ENCODE assay signal across 23 cellular contexts in the genomic region with DNA sequence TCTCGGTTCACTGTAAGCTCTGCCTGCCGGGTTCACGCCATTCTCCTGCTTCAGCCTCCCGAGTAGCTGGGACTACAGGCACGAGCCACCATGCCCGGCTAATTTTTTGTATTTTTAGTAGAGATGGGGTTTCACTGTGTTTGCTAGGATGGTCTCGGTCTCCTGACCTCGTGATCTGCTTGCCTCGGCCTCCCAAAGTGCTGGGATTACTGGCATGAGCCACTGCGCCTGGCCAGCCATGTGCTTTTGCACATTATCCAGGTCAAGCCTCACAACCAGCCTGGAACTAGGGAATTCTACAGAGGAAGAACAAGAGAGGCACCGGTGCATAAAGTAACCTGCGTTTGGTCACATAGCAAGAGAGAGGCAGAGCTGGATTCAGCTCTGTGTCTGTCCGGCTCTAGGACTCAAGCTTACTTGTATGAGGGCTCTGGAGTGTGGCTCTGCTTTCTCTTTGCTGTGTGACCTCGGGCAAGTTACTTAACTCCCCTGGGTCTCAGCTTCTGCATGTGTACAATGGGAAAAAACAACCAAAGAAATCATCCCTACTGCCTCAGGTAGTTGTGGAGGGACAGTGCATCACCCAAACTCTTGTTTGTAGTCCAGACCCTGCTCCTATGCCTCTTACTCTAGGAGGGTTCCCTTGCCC. TPM values are rescaled to one million over a fixed set of nuclear protein-coding genes. Genes with fewer than 3 reads are reported as not detected.
DNase-seq lines count a peak whose midpoint lies in the region; ATAC-seq, FAIRE-seq and TF ChIP-seq lines count a peak whose summit lies in the region.
"Had no signal": no experiment of that assay in that cellular context is flagged by ENCODE, and none has a peak within 500 bp of the region (broad histone marks: within the 10 kb centered on the region; RNA-seq: fewer than 3 reads in every experiment).

No MANE protein-coding gene starts in this region.

- H3K9ac ChIP-seq in HepG2 (ENCODE audit: insufficient read depth, low read depth, low read length) (no peak overlapping the region), K562 (ENCODE audit: insufficient read depth in 1 of 2, low read depth in 2 of 2, low read length in 2 of 2) (no peak overlapping the region)

- no peak for TF ChIP-seq POLR2A in HepG2 (IDR thresholded peaks at IDR 0.05; ENCODE audit: insufficient read depth in 1 of 2, low read depth in 2 of 2, low read length in 2 of 2)
- TF ChIP-seq POLR2A in right lobe of liver (IDR thresholded peaks at IDR 0.05), result no peak
- no peak for TF ChIP-seq POLR2A in K562 (conservative IDR thresholded peaks at IDR 0.05)

- no peaks in the 10 kb centered on the region for H3K9me1 ChIP-seq in K562 (ENCODE audit: control insufficient read depth, insufficient read depth, low read length)

- H3K4me3 ChIP-seq in HepG2 (replicated peaks in 1 of 3; ENCODE audit: insufficient read depth in 1 of 3, low read depth in 2 of 3, low read length in 3 of 3) (no peak overlapping the region), right lobe of liver (no peak overlapping the region), K562 (no peak overlapping the region), HAP-1 (no peak overlapping the region)
- H3K4me3 ChIP-seq: MG63 had no signal

- TF ChIP-seq CTCF in HepG2 (CRISPR knock-in tag; IDR thresholded peaks at IDR 0.05) (no peak), right lobe of liver (IDR thresholded peaks at IDR 0.05) (no peak), K562 (IDR thresholded peaks at IDR 0.05 in 2 of 3, conservative IDR thresholded peaks at IDR 0.05 in 1 of 3; ENCODE audit: insufficient read depth in 2 of 3, low read depth in 1 of 3, low read length in 3 of 3) (no peak)

- H2AFZ ChIP-seq in HepG2 (ENCODE audit: low read length) (no peak overlapping the region), K562 (ENCODE audit: low read depth, low read length) (no peak overlapping the region)

- DNase-seq in HepG2 (ENCODE audit: low spot score) (no peak), right lobe of liver (no peak), K562 (ENCODE audit: extremely low read depth in 1 of 4, low spot score in 3 of 4) (no peak), posterior vena cava (ENCODE audit: low spot score) (peak; percentile 54), COLO829 (ENCODE audit: low spot score) (no peak), inferior parietal cortex (ENCODE audit: extremely low spot score) (no peak), HAP-1 (ENCODE audit: low spot score in 2 of 2) (no peak)
- DNase-seq: C1 segment of cervical spinal cord; CD8-positive, alpha-beta memory T cell; DMS 273 treated with DMSO at 0.1 percent for 48 hours; HCEC 1CT; Kasumi-1; MG63; NCI-H1048; NCI-H1436; NCI-H1930; NCI-H226; NCI-H524 treated with DMSO at 0.1 percent for 48 hours; SIG-M5 had no signal

- 53% methylated on average over 14 of the region's 14 CpGs for WGBS in HepG2 (ENCODE audit: low lambda C conversion rate)
- WGBS in right lobe of liver (ENCODE audit: insufficient coverage, low coverage, low lambda C conversion rate, missing lambda C conversion rate), result 83% methylated on average over 9 of the region's 14 CpGs
- 30% methylated on average over 11 of the region's 14 CpGs for WGBS in K562 (ENCODE audit: insufficient coverage, low coverage, missing lambda C conversion rate)

- CTCF ChIA-PET in HepG2 (lab: Yijun Ruan, JAX; ENCODE audit: low intra/inter-chr PET ratio, low total read pairs) (no interaction called here), K562 (lab: Yijun Ruan, JAX; ENCODE audit: low intra/inter-chr PET ratio) (no interaction called here)

- TF ChIP-seq RAD21 in HepG2 (CRISPR knock-in tag; IDR thresholded peaks at IDR 0.05) (no peak), K562 (CRISPR knock-in tag; conservative IDR thresholded peaks at IDR 0.05 in 1 of 2, IDR thresholded peaks at IDR 0.05 in 1 of 2) (no peak)

- in situ Hi-C loops in HepG2 (cut with HindIII; ENCODE audit: extremely low pct_ligation_motif_present, low pct_unique_long_range_greater_than_20kb) (loop anchor here (10.0 kb wide), 1 partner anchor 169 kb away; no protein-coding TSS in a partner anchor), K562 (cut with MboI) (loop anchor here (10.0 kb wide), 1 partner anchor 629 kb away; no protein-coding TSS in a partner anchor), HAP-1 (cut with MboI; ENCODE audit: low sequenced_read_pairs) (loop anchor here (10.0 kb wide), 1 partner anchor 469 kb away; no protein-coding TSS in a partner anchor)

- ATAC-seq in HepG2 (no peak), right lobe of liver (no peak), K562 (no peak)

- TF ChIP-seq EP300 in HepG2 (IDR thresholded peaks at IDR 0.05; ENCODE audit: low read depth in 2 of 2, low read length in 2 of 2) (no peak), HepG2 (CRISPR knock-in tag; IDR thresholded peaks at IDR 0.05; ENCODE audit: borderline replicate concordance) (no peak), K562 (IDR thresholded peaks at IDR 0.05; ENCODE audit: low read length) (no peak)

- no peaks in the 10 kb centered on the region for H4K20me1 ChIP-seq in HepG2 (ENCODE audit: insufficient read depth, low read length)
- H4K20me1 ChIP-seq in K562 (replicated peaks; ENCODE audit: control insufficient read depth, insufficient read depth, low read length), result peaks cover 7% of the 10 kb centered on the region; the same call in 1 of the 2 replicates

- peaks cover 2 to 16% of the 10 kb centered on the region in 2 experiments; a peak in 4 of 5 replicates for H3K27me3 ChIP-seq in HepG2 (ENCODE audit: control insufficient read depth in 1 of 2, insufficient read depth in 2 of 2, low read length in 2 of 2)
- peaks cover 0 to 5% of the 10 kb centered on the region in 2 donors for H3K27me3 ChIP-seq in right lobe of liver
- peaks cover 0 to 18% of the 10 kb centered on the region in 2 experiments; a peak in 2 of 5 replicates for H3K27me3 ChIP-seq in K562 (ENCODE audit: control insufficient read depth in 2 of 2, insufficient read depth in 2 of 2, low read length in 2 of 2)
- peaks cover 4% of the 10 kb centered on the region for H3K27me3 ChIP-seq in HAP-1 (ENCODE audit: low read depth)
- H3K27me3 ChIP-seq: MG63 had no signal

- no peaks in the 10 kb centered on the region for H3K4me1 ChIP-seq in HepG2 (ENCODE audit: insufficient read depth, low read length)
- H3K4me1 ChIP-seq in right lobe of liver, result peaks cover 0 to 5% (median 1%) of the 10 kb centered on the region in 4 donors
- H3K4me1 ChIP-seq in K562 (replicated peaks in 1 of 2; ENCODE audit: control insufficient read depth in 2 of 2, insufficient read depth in 2 of 2, low read length in 2 of 2), result peaks cover 0 to 4% of the 10 kb centered on the region in 2 experiments; a peak in 1 of 5 replicates
- no peaks in the 10 kb centered on the region for H3K4me1 ChIP-seq in HAP-1

- FAIRE-seq in HepG2 (lab: Jason Lieb, UNC), result no peak
- FAIRE-seq in K562 (lab: Jason Lieb, UNC), result no peak
- FAIRE-seq: G401.6 had no signal

- no peak overlapping the region for H3K27ac ChIP-seq in HepG2 (ENCODE audit: extremely low read length, insufficient read depth, low read length)
- no peak overlapping the region for H3K27ac ChIP-seq in right lobe of liver
- no peak overlapping the region for H3K27ac ChIP-seq in K562 (ENCODE audit: extremely low read depth, low read depth, low read length)
- H3K27ac ChIP-seq: HL-60 had no signal

- POLR2A ChIA-PET in HepG2 (lab: Yijun Ruan, JAX) (no interaction called here), K562 (lab: Yijun Ruan, JAX) (interaction anchor here (1.0 kb wide), 1 partner anchor 15 kb away, joined by 3 read pairs; no protein-coding TSS in a partner anchor)

- H3K36me3 ChIP-seq in HepG2 (replicated peaks in 1 of 2; ENCODE audit: control insufficient read depth in 1 of 2, insufficient read depth in 2 of 2, low read length in 2 of 2), result no peaks in the 10 kb centered on the region
- no peaks in the 10 kb centered on the region for H3K36me3 ChIP-seq in right lobe of liver
- no peaks in the 10 kb centered on the region for H3K36me3 ChIP-seq in K562 (ENCODE audit: control insufficient read depth, insufficient read depth, low read length)
- H3K36me3 ChIP-seq in HAP-1 (replicated peaks), result no peaks in the 10 kb centered on the region

- no peak overlapping the region for H3K4me2 ChIP-seq in HepG2 (ENCODE audit: low read depth, low read length)
- H3K4me2 ChIP-seq in K562 (ENCODE audit: insufficient read depth, low read length), result no peak overlapping the region

- H3K79me2 ChIP-seq in HepG2 (ENCODE audit: insufficient read depth, low read length), result no peaks in the 10 kb centered on the region
- H3K79me2 ChIP-seq in K562 (ENCODE audit: control insufficient read depth, insufficient read depth, low read length), result no peaks in the 10 kb centered on the region

- H3K9me3 ChIP-seq in HepG2 (ENCODE audit: low read length), result no peaks in the 10 kb centered on the region
- no peaks in the 10 kb centered on the region for H3K9me3 ChIP-seq in right lobe of liver
- no peaks in the 10 kb centered on the region for H3K9me3 ChIP-seq in K562 (replicated peaks; ENCODE audit: control insufficient read depth, insufficient read depth, low read depth, low read length)
- no peaks in the 10 kb centered on the region for H3K9me3 ChIP-seq in HAP-1
- H3K9me3 ChIP-seq: MG63 had no signal

- intact Hi-C loops in HepG2 (cut with micrococcal nuclease; ENCODE audit: unreplicated experiment), result no loop called here
- intact Hi-C loops in right lobe of liver (cut with DNase I), result no loop called here
- intact Hi-C loops in K562 (cut with micrococcal nuclease), result no loop called here
- intact Hi-C loops in posterior vena cava (cut with DNase I), result no loop called here

- no TSS peak for BruUV-seq in HepG2 (replicated peaks; lab: Mats Ljungman, UMichigan)
- BruUV-seq in K562 (replicated peaks; lab: Mats Ljungman, UMichigan), result no TSS peak

RNA-seq across cellular contexts. Expression of a gene that starts 6.3 kb away (rescaled TPM):
- total RNA-seq in HepG2 (2016; rRNA removed; fragmentation: Illumina TruSeq; extraction: Trizol) (not detected in 2 replicates), right lobe of liver (under 1 TPM in 1 of 6 experiments, not detected in 5; 0.12 TPM), K562 (2014; rRNA removed) (0.05 TPM in 1 of 2 replicates, not detected in the other), K562 (2014; rRNA removed; fragmentation: Illumina TruSeq; extraction: Trizol) (not detected in 2 replicates), K562 (2015; rRNA removed; fragmentation: Illumina TruSeq; extraction: Trizol) (not detected in 2 replicates), K562 (2021) (0.18 TPM in 1 of 2 replicates, not detected in the other), posterior vena cava (10 to 100 TPM in 1 of 2 donors, 1 to 10 TPM in 1; 6.6 to 11.5 TPM)
- total RNA-seq in HepG2 (2016; cell fraction: cytosol; rRNA removed; fragmentation: Illumina TruSeq; extraction: Trizol; ENCODE audit: low read depth), result not detected in 2 replicates
- not detected in 2 replicates for total RNA-seq in HepG2 (2016; cell fraction: insoluble cytoplasmic fraction; rRNA removed; fragmentation: Illumina TruSeq; extraction: Trizol)
- total RNA-seq in HepG2 (2016; cell fraction: membrane; rRNA removed; fragmentation: Illumina TruSeq; extraction: Trizol), result not detected in 2 replicates
- total RNA-seq in HepG2 (2016; cell fraction: nucleus; rRNA removed; fragmentation: Illumina TruSeq; extraction: Trizol), result not detected in 2 replicates
- polyA plus RNA-seq in HepG2 (2011; rRNA removed) (0.04 TPM in 1 of 2 replicates, not detected in the other), K562 (2011; rRNA removed) (not detected in 2 replicates), K562 (2014; fragmentation: Illumina TruSeq; extraction: Trizol) (not detected in 2 replicates), K562 (2014; fragmentation: Nextera tagmentation; extraction: Ambion mirVana) (not detected), K562 (2014; rRNA removed) (0.11 TPM in 1 of 2 replicates, not detected in the other)
- not detected in 2 replicates for polyA plus RNA-seq in HepG2 (2011; cell fraction: cytosol; rRNA removed)
- 0.05 and 0.24 TPM in 2 replicates for polyA plus RNA-seq in HepG2 (2011; cell fraction: nucleus; rRNA removed)
- polyA plus RNA-seq in HepG2 (2012), result 0.08 TPM in 1 of 2 replicates, not detected in the other
- 0.06 TPM in 1 of 2 replicates, not detected in the other for polyA plus RNA-seq in HepG2 (2016; cell fraction: cytosol; fragmentation: Illumina TruSeq; extraction: Trizol; ENCODE audit: low read depth)
- polyA plus RNA-seq in HepG2 (2016; cell fraction: insoluble cytoplasmic fraction; fragmentation: Illumina TruSeq; extraction: Trizol; ENCODE audit: low read depth), result not detected in 2 replicates
- polyA plus RNA-seq in HepG2 (2016; cell fraction: membrane; fragmentation: Illumina TruSeq; extraction: Trizol; ENCODE audit: low read depth), result 0.09 TPM in 1 of 2 replicates, not detected in the other
- not detected in 2 replicates for polyA plus RNA-seq in HepG2 (2016; cell fraction: nucleus; fragmentation: Illumina TruSeq; extraction: Trizol; ENCODE audit: insufficient read depth, low read depth)
- not detected in 2 replicates for polyA minus RNA-seq in HepG2 (2011; rRNA and poly(A)+ RNA removed; ENCODE audit: low replicate concordance)
- polyA minus RNA-seq in HepG2 (2011; cell fraction: cytosol; rRNA and poly(A)+ RNA removed), result not detected in 2 replicates
- not detected in 2 replicates for polyA minus RNA-seq in HepG2 (2011; cell fraction: nucleus; rRNA and poly(A)+ RNA removed)
- 0.21 TPM in 1 of 2 replicates, not detected in the other for total RNA-seq in K562 (2011; cell fraction: chromatin; rRNA removed; ENCODE audit: low replicate concordance)
- 0.17 TPM in 1 of 2 replicates, not detected in the other for total RNA-seq in K562 (2011; cell fraction: nucleolus; rRNA removed)
- not detected in 2 replicates for total RNA-seq in K562 (2011; cell fraction: nucleoplasm; rRNA removed)
- 0.06 TPM in 1 of 2 replicates, not detected in the other for polyA plus RNA-seq in K562 (2011; cell fraction: cytosol; rRNA removed)
- polyA plus RNA-seq in K562 (2011; cell fraction: nucleus; rRNA removed), result 0.11 and 0.22 TPM in 2 replicates
- polyA plus RNA-seq in K562 (2012), result 0.04 and 0.05 TPM in 2 replicates
- not detected in 2 replicates for polyA minus RNA-seq in K562 (2011; rRNA and poly(A)+ RNA removed)
- not detected in 2 replicates for polyA minus RNA-seq in K562 (2011; cell fraction: cytosol; rRNA and poly(A)+ RNA removed)
- polyA minus RNA-seq in K562 (2011; cell fraction: nucleus; rRNA and poly(A)+ RNA removed), result 0.13 and 0.22 TPM in 2 replicates
- total RNA-seq: RPMI7951 had no signal
- polyA plus RNA-seq: CD8-positive, alpha-beta memory T cell; IgD-negative memory B cell had no signal

RNA-seq across cellular contexts. Expression of a gene that starts 38.1 kb away (rescaled TPM):
- total RNA-seq in HepG2 (2016; rRNA removed; fragmentation: Illumina TruSeq; extraction: Trizol) (3,353 and 5,553 TPM in 2 replicates), right lobe of liver (100 to 1,000 TPM; 196 to 310 (median 258) TPM), K562 (2014; rRNA removed) (2,275 and 2,438 TPM in 2 replicates), K562 (2014; rRNA removed; fragmentation: Illumina TruSeq; extraction: Trizol) (6,105 and 6,135 TPM in 2 replicates), K562 (2015; rRNA removed; fragmentation: Illumina TruSeq; extraction: Trizol) (5,186 and 5,639 TPM in 2 replicates), K562 (2021) (2,894 and 2,951 TPM in 2 replicates), posterior vena cava (100 to 1,000 TPM; 500 to 508 TPM)
- 762 and 941 TPM in 2 replicates for total RNA-seq in HepG2 (2016; cell fraction: cytosol; rRNA removed; fragmentation: Illumina TruSeq; extraction: Trizol; ENCODE audit: low read depth)
- total RNA-seq in HepG2 (2016; cell fraction: insoluble cytoplasmic fraction; rRNA removed; fragmentation: Illumina TruSeq; extraction: Trizol), result 3,423 and 5,528 TPM in 2 replicates
- 1,613 and 2,053 TPM in 2 replicates for total RNA-seq in HepG2 (2016; cell fraction: membrane; rRNA removed; fragmentation: Illumina TruSeq; extraction: Trizol)
- 1,233 and 1,301 TPM in 2 replicates for total RNA-seq in HepG2 (2016; cell fraction: nucleus; rRNA removed; fragmentation: Illumina TruSeq; extraction: Trizol)
- polyA plus RNA-seq in HepG2 (2011; rRNA removed) (1,684 and 2,047 TPM in 2 replicates), K562 (2011; rRNA removed) (2,553 and 3,164 TPM in 2 replicates), K562 (2014; fragmentation: Illumina TruSeq; extraction: Trizol) (4,182 and 5,696 TPM in 2 replicates), K562 (2014; fragmentation: Nextera tagmentation; extraction: Ambion mirVana) (1,000 to 10,000 TPM; 4,099 to 6,909 TPM), K562 (2014; rRNA removed) (2,789 and 6,654 TPM in 2 replicates)
- 2,726 and 4,334 TPM in 2 replicates for polyA plus RNA-seq in HepG2 (2011; cell fraction: cytosol; rRNA removed)
- 901 and 998 TPM in 2 replicates for polyA plus RNA-seq in HepG2 (2011; cell fraction: nucleus; rRNA removed)
- 3,095 and 3,791 TPM in 2 replicates for polyA plus RNA-seq in HepG2 (2012)
- 990 and 1,054 TPM in 2 replicates for polyA plus RNA-seq in HepG2 (2016; cell fraction: cytosol; fragmentation: Illumina TruSeq; extraction: Trizol; ENCODE audit: low read depth)
- polyA plus RNA-seq in HepG2 (2016; cell fraction: insoluble cytoplasmic fraction; fragmentation: Illumina TruSeq; extraction: Trizol; ENCODE audit: low read depth), result 5,889 and 6,211 TPM in 2 replicates
- 1,669 and 1,931 TPM in 2 replicates for polyA plus RNA-seq in HepG2 (2016; cell fraction: membrane; fragmentation: Illumina TruSeq; extraction: Trizol; ENCODE audit: low read depth)
- polyA plus RNA-seq in HepG2 (2016; cell fraction: nucleus; fragmentation: Illumina TruSeq; extraction: Trizol; ENCODE audit: insufficient read depth, low read depth), result 1,818 and 1,822 TPM in 2 replicates
- polyA minus RNA-seq in HepG2 (2011; rRNA and poly(A)+ RNA removed; ENCODE audit: low replicate concordance), result 1,398 and 1,793 TPM in 2 replicates
- 3,161 and 4,136 TPM in 2 replicates for polyA minus RNA-seq in HepG2 (2011; cell fraction: cytosol; rRNA and poly(A)+ RNA removed)
- polyA minus RNA-seq in HepG2 (2011; cell fraction: nucleus; rRNA and poly(A)+ RNA removed), result 529 and 590 TPM in 2 replicates
- 380 and 708 TPM in 2 replicates for total RNA-seq in K562 (2011; cell fraction: chromatin; rRNA removed; ENCODE audit: low replicate concordance)
- 320 and 388 TPM in 2 replicates for total RNA-seq in K562 (2011; cell fraction: nucleolus; rRNA removed)
- total RNA-seq in K562 (2011; cell fraction: nucleoplasm; rRNA removed), result 349 and 479 TPM in 2 replicates
- 324 and 4,326 TPM in 2 replicates for polyA plus RNA-seq in K562 (2011; cell fraction: cytosol; rRNA removed)
- polyA plus RNA-seq in K562 (2011; cell fraction: nucleus; rRNA removed), result 680 and 968 TPM in 2 replicates
- 3,341 and 5,906 TPM in 2 replicates for polyA plus RNA-seq in K562 (2012)
- polyA minus RNA-seq in K562 (2011; rRNA and poly(A)+ RNA removed), result 1,992 and 2,499 TPM in 2 replicates
- polyA minus RNA-seq in K562 (2011; cell fraction: cytosol; rRNA and poly(A)+ RNA removed), result 3,102 and 3,979 TPM in 2 replicates
- 305 and 418 TPM in 2 replicates for polyA minus RNA-seq in K562 (2011; cell fraction: nucleus; rRNA and poly(A)+ RNA removed)
